Comparison of ENCODE assay signal across 1 cellular context in genomic region chr2:200124665-200125341, GRCh38.
TF ChIP-seq lines count a peak whose summit lies in the region.
"Not testable (repeated sequence)": the region's sequence is repeated elsewhere in the genome, so short reads cannot be mapped to it uniquely, and the experiment has no call there.

No MANE protein-coding gene starts in this region.

TF ChIP-seq in HepG2, 621 proteins besides CTCF, POLR2A, EP300 and RAD21 (continued from another document and continues in another):
- TF ChIP-seq ZNF687 (CRISPR knock-in tag; IDR thresholded peaks at IDR 0.05) (peak; percentile 82), ERF (CRISPR knock-in tag; IDR thresholded peaks at IDR 0.05) (peak; percentile 42; the same call in 1 of the 2 replicates), THRA (CRISPR knock-in tag; IDR thresholded peaks at IDR 0.05; ENCODE audit: borderline replicate concordance) (peak; percentile 12; the same call in 1 of the 2 replicates), ZNF354B (CRISPR knock-in tag; IDR thresholded peaks at IDR 0.05) (0 out of 2 replicates have a peak, but pooled peaks have one; percentile 38), ZNF784 (CRISPR knock-in tag; IDR thresholded peaks at IDR 0.05; ENCODE audit: borderline replicate concordance) (peak; percentile 68), ZNF891 (CRISPR knock-in tag; IDR thresholded peaks at IDR 0.05) (peak; percentile 34; the same call in 1 of the 2 replicates), ZFP91 (CRISPR knock-in tag; IDR thresholded peaks at IDR 0.05; ENCODE audit: borderline replicate concordance) (peak; percentile 80; the same call in 1 of the 2 replicates), ZFX (CRISPR knock-in tag; IDR thresholded peaks at IDR 0.05; ENCODE audit: low read depth) (peak; percentile 73), PHF21A (CRISPR knock-in tag; IDR thresholded peaks at IDR 0.05) (peak; percentile 38; the same call in 1 of the 2 replicates), MZF1 (CRISPR knock-in tag; IDR thresholded peaks at IDR 0.05; ENCODE audit: borderline replicate concordance) (peak; percentile 71; the same call in 1 of the 2 replicates), ZNF569 (CRISPR knock-in tag; IDR thresholded peaks at IDR 0.05; ENCODE audit: borderline replicate concordance) (0 out of 2 replicates have a peak, but pooled peaks have one; percentile 66), KAT8 (CRISPR knock-in tag; IDR thresholded peaks at IDR 0.05) (0 out of 2 replicates have a peak, but pooled peaks have one; percentile 32), BRD4 (CRISPR knock-in tag; IDR thresholded peaks at IDR 0.05) (peak; percentile 45; the same call in 1 of the 2 replicates), NR2F6 (IDR thresholded peaks at IDR 0.05) (0 out of 2 replicates have a peak, but pooled peaks have one; percentile 36), NR2F6 (CRISPR knock-in tag; IDR thresholded peaks at IDR 0.05) (peak; percentile 39; the same call in 1 of the 2 replicates), ARID5B (CRISPR knock-in tag; IDR thresholded peaks at IDR 0.05) (peak; percentile 66; the same call in 1 of the 2 replicates), ZNF501 (CRISPR knock-in tag; IDR thresholded peaks at IDR 0.05) (peak; percentile 85), ZNF256 (CRISPR knock-in tag; conservative IDR thresholded peaks at IDR 0.05) (0 out of 2 replicates have a peak, but pooled peaks have one; percentile 41), HDAC2 (CRISPR knock-in tag; IDR thresholded peaks at IDR 0.05) (peak; percentile 75), HDAC1 (CRISPR knock-in tag; IDR thresholded peaks at IDR 0.05) (peak; percentile 54; the same call in 1 of the 2 replicates), RFXAP (CRISPR knock-in tag; IDR thresholded peaks at IDR 0.05; ENCODE audit: borderline replicate concordance) (0 out of 2 replicates have a peak, but pooled peaks have one; percentile 33), ZFY (CRISPR knock-in tag; IDR thresholded peaks at IDR 0.05) (peak; percentile 54), SOX6 (CRISPR knock-in tag; IDR thresholded peaks at IDR 0.05) (0 out of 2 replicates have a peak, but pooled peaks have one; percentile 4), ZNF788 (CRISPR knock-in tag; IDR thresholded peaks at IDR 0.05; ENCODE audit: borderline replicate concordance) (peak; percentile 44; the same call in 1 of the 2 replicates), CEBPG (CRISPR knock-in tag; IDR thresholded peaks at IDR 0.05) (peak; percentile 72), HBP1 (CRISPR knock-in tag; IDR thresholded peaks at IDR 0.05; ENCODE audit: low read depth) (0 out of 2 replicates have a peak, but pooled peaks have one; percentile 36), ZNF772 (CRISPR knock-in tag; IDR thresholded peaks at IDR 0.05) (0 out of 2 replicates have a peak, but pooled peaks have one; percentile 69), LCORL (CRISPR knock-in tag; IDR thresholded peaks at IDR 0.05) (peak; percentile 55; the same call in 1 of the 2 replicates), TMF1 (CRISPR knock-in tag; IDR thresholded peaks at IDR 0.05; ENCODE audit: low read depth) (peak; percentile 59; the same call in 1 of the 2 replicates), GATAD2A (CRISPR knock-in tag; IDR thresholded peaks at IDR 0.05) (peak; percentile 40; the same call in 1 of the 2 replicates), FOXP4 (CRISPR knock-in tag; IDR thresholded peaks at IDR 0.05) (peak; percentile 72), ZNF503 (CRISPR knock-in tag; IDR thresholded peaks at IDR 0.05) (0 out of 2 replicates have a peak, but pooled peaks have one; percentile 27), ZNF337 (CRISPR knock-in tag; IDR thresholded peaks at IDR 0.05; ENCODE audit: borderline replicate concordance, low read depth) (peak; percentile 54; the same call in 1 of the 2 replicates), BRF2 (CRISPR knock-in tag; IDR thresholded peaks at IDR 0.05) (peak; percentile 49; the same call in 1 of the 2 replicates), FOXO1 (CRISPR knock-in tag; IDR thresholded peaks at IDR 0.05) (peak; percentile 9; the same call in 1 of the 2 replicates), RCOR2 (CRISPR knock-in tag; IDR thresholded peaks at IDR 0.05) (0 out of 2 replicates have a peak, but pooled peaks have one; percentile 36), SAP130 (CRISPR knock-in tag; IDR thresholded peaks at IDR 0.05; ENCODE audit: low read depth) (peak; percentile 56), TOPORS (CRISPR knock-in tag; IDR thresholded peaks at IDR 0.05) (0 out of 2 replicates have a peak, but pooled peaks have one; percentile 49), ZNF232 (CRISPR knock-in tag; IDR thresholded peaks at IDR 0.05; ENCODE audit: borderline replicate concordance) (peak; percentile 27; the same call in 1 of the 2 replicates), CREM (IDR thresholded peaks at IDR 0.05) (peak; percentile 32; the same call in 1 of the 2 replicates), ISL2 (CRISPR knock-in tag; IDR thresholded peaks at IDR 0.05) (peak; percentile 78)
- TF ChIP-seq SOX6 (IDR thresholded peaks at IDR 0.05); LCORL (IDR thresholded peaks at IDR 0.05); CREM (CRISPR knock-in tag; IDR thresholded peaks at IDR 0.05): not testable (repeated sequence)
